28 cellular contexts compared by ENCODE assay signal in the genomic region with DNA sequence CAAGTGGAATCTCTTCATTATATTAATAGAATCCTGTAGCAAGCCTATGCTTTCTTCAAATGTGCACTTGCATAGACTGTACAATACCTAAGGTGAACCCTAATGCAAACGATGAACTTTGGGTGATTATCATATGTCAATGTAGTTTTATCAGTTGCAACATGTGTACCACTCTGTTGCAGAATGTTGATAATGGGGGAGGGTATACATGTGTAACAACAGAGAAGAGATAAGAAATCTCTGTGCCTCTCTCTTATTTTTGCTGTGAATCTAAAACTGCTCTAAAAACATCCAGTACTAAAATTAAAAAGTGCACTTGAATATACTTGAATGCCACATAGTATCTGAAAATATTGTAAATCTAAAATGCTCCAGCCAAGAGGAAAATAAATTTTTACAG.
"Had no signal": no experiment of that assay in that cellular context is flagged by ENCODE, and none has a peak within 500 bp of the region (broad histone marks: within the 10 kb centered on the region; RNA-seq: fewer than 3 reads in every experiment).

No MANE protein-coding gene starts in this region.

- H3K4me3 ChIP-seq: esophagus squamous epithelium, heart right ventricle, left lung, mucosa of descending colon, right lobe of liver, suprapubic skin, transverse colon, vagina had no signal

- ATAC-seq: heart right ventricle; left cardiac atrium; left lung; mucosa of descending colon; natural killer cell treated with Interleukin-12 subunit alpha and Interleukin-12 subunit beta and Interleukin-15 and Interleukin-18, amount 100 ng/mL, for 72 hours; right lobe of liver; stimulated activated naive CD8-positive, alpha-beta T cell treated with anti-CD3 and anti-CD28 coated beads, Interleukin-15, amount 100 ng/mL, for 72 hours had no signal

- H3K27me3 ChIP-seq: esophagus squamous epithelium, heart right ventricle, left lung, neutrophil, right lobe of liver, suprapubic skin, transverse colon, vagina had no signal

- H3K27me3 Mint-ChIP-seq: dendritic cell treated with granulocyte-macrophage colony-stimulating factor and Interleukin-4, amounts not matched to agents 40 ng/mL and 50 ng/mL, for 4 days; naive B cell; natural killer cell treated with Interleukin-12 subunit alpha and Interleukin-12 subunit beta and Interleukin-15 and Interleukin-18, amount 100 ng/mL, for 72 hours; progenitor cell of endocrine pancreas; stimulated activated naive CD8-positive, alpha-beta T cell treated with anti-CD3 and anti-CD28 coated beads, Interleukin-15, amount 100 ng/mL, for 72 hours had no signal

- H3K79me2 ChIP-seq: parathyroid adenoma had no signal

- H3K36me3 Mint-ChIP-seq: naive B cell had no signal

- H3K4me1 Mint-ChIP-seq: endodermal cell; mesothelial cell of epicardium; naive B cell; neural crest cell; stimulated activated naive CD8-positive, alpha-beta T cell treated with anti-CD3 and anti-CD28 coated beads, Interleukin-15, amount 100 ng/mL, for 72 hours had no signal

- H3K9me3 Mint-ChIP-seq: endodermal cell had no signal

- H3K4me1 ChIP-seq: esophagus squamous epithelium, heart right ventricle, left lung, parathyroid adenoma, right lobe of liver, suprapubic skin, transverse colon, vagina had no signal

- H2AFZ ChIP-seq: parathyroid adenoma had no signal

- H3K4me3 Mint-ChIP-seq: dendritic cell treated with granulocyte-macrophage colony-stimulating factor and Interleukin-4, amounts not matched to agents 40 ng/mL and 50 ng/mL, for 4 days; endodermal cell; mesothelial cell of epicardium; naive B cell; natural killer cell treated with Interleukin-12 subunit alpha and Interleukin-12 subunit beta and Interleukin-15 and Interleukin-18, amount 100 ng/mL, for 72 hours; neural crest cell; stimulated activated naive CD8-positive, alpha-beta T cell treated with anti-CD3 and anti-CD28 coated beads, Interleukin-15, amount 100 ng/mL, for 72 hours had no signal

- H3K27ac Mint-ChIP-seq: dendritic cell treated with granulocyte-macrophage colony-stimulating factor and Interleukin-4, amounts not matched to agents 40 ng/mL and 50 ng/mL, for 4 days; endodermal cell; mesothelial cell of epicardium; naive B cell; natural killer cell treated with Interleukin-12 subunit alpha and Interleukin-12 subunit beta and Interleukin-15 and Interleukin-18, amount 100 ng/mL, for 72 hours; progenitor cell of endocrine pancreas; stimulated activated naive CD8-positive, alpha-beta T cell treated with anti-CD3 and anti-CD28 coated beads, Interleukin-15, amount 100 ng/mL, for 72 hours had no signal

- DNase-seq: effector CD8-positive, alpha-beta T cell; endodermal cell; esophagus squamous epithelium; foreskin melanocyte; glutamatergic neuron; heart right ventricle; hippocampal formation; left cardiac atrium; left lung; mesenchymal stem cell; mucosa of descending colon; naive B cell; right lobe of liver; small intestine; stimulated activated CD4-positive, alpha-beta T cell treated with anti-CD3 and anti-CD28 coated beads, Interleukin-15, amount 100 ng/mL, for 24 hours; stimulated activated CD4-positive, alpha-beta T cell treated with anti-CD3 and anti-CD28 coated beads, Interleukin-2, amount 100 ng/mL, for 48 hours; stimulated activated naive CD4-positive, alpha-beta T cell; stimulated activated naive CD8-positive, alpha-beta T cell treated with anti-CD3 and anti-CD28 coated beads, Interleukin-15, amount 100 ng/mL, for 72 hours; transverse colon had no signal

- H3K36me3 ChIP-seq: esophagus squamous epithelium, heart right ventricle, left lung, neutrophil, right lobe of liver, suprapubic skin, transverse colon, vagina had no signal

- H3K27ac ChIP-seq: esophagus squamous epithelium, heart right ventricle, left lung, neutrophil, parathyroid adenoma, right lobe of liver, suprapubic skin, transverse colon, vagina had no signal

- H3K9ac ChIP-seq: parathyroid adenoma had no signal

- H3K9me3 ChIP-seq: mucosa of descending colon, neutrophil, right lobe of liver, suprapubic skin, transverse colon, vagina had no signal
